Comparison of ENCODE assay signal across 8 cellular contexts in genomic region chr18:61894751-61895524, GRCh38. TPM values are rescaled to one million over a fixed set of nuclear protein-coding genes. Genes with fewer than 3 reads are reported as not detected.
A peak's percentile ranks its signal among the peaks of the same experiment; 100 is the strongest.
DNase-seq lines count a peak whose midpoint lies in the region; ATAC-seq, FAIRE-seq and TF ChIP-seq lines count a peak whose summit lies in the region.

No MANE protein-coding gene starts in this region.

- H3K4me2 ChIP-seq in fibroblast of lung (ENCODE audit: extremely low read depth, insufficient read depth, low read length) (peak overlapping the region; percentile 49), parathyroid adenoma (ENCODE audit: low read length) (peak overlapping the region; percentile 82)

- DNase-seq in D721Med (ENCODE audit: insufficient read length, low spot score) (peak; percentile 36), RWPE2 (ENCODE audit: low spot score) (no peak), fibroblast of lung (ENCODE audit: low read depth in 2 of 2) (no peak), H54 (ENCODE audit: insufficient read length, low spot score) (no peak), iPS-NIHi7 (ENCODE audit: extremely low spot score) (no peak), NCI-H446 treated with DMSO at 0.1 percent for 48 hours (lab: John Stamatoyannopoulos, UW) (no peak)

- H3K4me3 ChIP-seq in RWPE2 (ENCODE audit: severe bottlenecking) (peak overlapping the region; percentile 72), fibroblast of lung (replicated peaks in 1 of 4; ENCODE audit: control extremely low read depth in 1 of 4, insufficient read depth in 1 of 4, low read depth in 3 of 4, low read length in 4 of 4) (peak overlapping the region; percentile 52 to 94 (median 78)), parathyroid adenoma (ENCODE audit: low read depth, low read length) (peak overlapping the region; percentile 65)

- H3K36me3 ChIP-seq in RWPE2 (ENCODE audit: low read depth) (no peaks in the 10 kb centered on the region), fibroblast of lung (ENCODE audit: control insufficient read depth, insufficient read depth, low read length) (no peaks in the 10 kb centered on the region), parathyroid adenoma (ENCODE audit: control insufficient read depth, insufficient read depth, low read length) (no peaks in the 10 kb centered on the region)

- TF ChIP-seq POLR2A in H54 (IDR thresholded peaks at IDR 0.05; ENCODE audit: low read depth, low read length), result no peak

- no peak for ATAC-seq in RWPE2 (ENCODE audit: low read depth)
- no peak for ATAC-seq in GM19328 (IDR thresholded peaks at IDR 0.05; ENCODE audit: unreplicated experiment)

- peak overlapping the region; percentile 78 for H3K9ac ChIP-seq in fibroblast of lung (ENCODE audit: insufficient read depth, low read length)
- no peak overlapping the region for H3K9ac ChIP-seq in parathyroid adenoma

- TF ChIP-seq CTCF in D721Med (IDR thresholded peaks at IDR 0.05; ENCODE audit: insufficient read depth, missing control alignments) (no peak), RWPE2 (IDR thresholded peaks at IDR 0.05; ENCODE audit: poor library complexity, severe bottlenecking) (no peak), fibroblast of lung (conservative IDR thresholded peaks at IDR 0.05 in 1 of 2, IDR thresholded peaks at IDR 0.05 in 1 of 2; ENCODE audit: low read depth in 1 of 2, low read length in 2 of 2) (no peak), parathyroid adenoma (IDR thresholded peaks at IDR 0.05) (no peak)

- H3K4me1 ChIP-seq in RWPE2 (ENCODE audit: insufficient read depth, poor library complexity, severe bottlenecking) (peaks cover 35% of the 10 kb centered on the region), fibroblast of lung (ENCODE audit: control insufficient read depth, extremely low read depth, insufficient read depth, low read length) (peaks cover 9% of the 10 kb centered on the region), parathyroid adenoma (peaks cover 12% of the 10 kb centered on the region)

- H3K9me3 ChIP-seq in RWPE2 (ENCODE audit: severe bottlenecking), result no peaks in the 10 kb centered on the region
- no peaks in the 10 kb centered on the region for H3K9me3 ChIP-seq in fibroblast of lung (ENCODE audit: control insufficient read depth, insufficient read depth, low read depth, low read length)
- H3K9me3 ChIP-seq in parathyroid adenoma (ENCODE audit: control insufficient read depth, low read length), result no peaks in the 10 kb centered on the region

- H3K79me2 ChIP-seq in fibroblast of lung (ENCODE audit: control insufficient read depth, insufficient read depth, low read length) (peaks cover 27% of the 10 kb centered on the region), parathyroid adenoma (no peaks in the 10 kb centered on the region)

- H3K27ac ChIP-seq in RWPE2 (ENCODE audit: poor library complexity, severe bottlenecking) (peak overlapping the region; percentile 11), fibroblast of lung (ENCODE audit: insufficient read depth, low read length) (no peak overlapping the region), parathyroid adenoma (no peak overlapping the region)

- H2AFZ ChIP-seq in fibroblast of lung (ENCODE audit: low read length) (peak overlapping the region; percentile 93), parathyroid adenoma (peak overlapping the region; percentile 99)

- H4K20me1 ChIP-seq in fibroblast of lung (ENCODE audit: control insufficient read depth, extremely low read depth, insufficient read depth, low read length), result no peaks in the 10 kb centered on the region

- no peaks in the 10 kb centered on the region for H3K27me3 ChIP-seq in RWPE2 (ENCODE audit: insufficient read depth, poor library complexity, severe bottlenecking)
- H3K27me3 ChIP-seq in fibroblast of lung (ENCODE audit: control insufficient read depth, insufficient read depth, low read length), result no peaks in the 10 kb centered on the region
- no peaks in the 10 kb centered on the region for H3K27me3 ChIP-seq in parathyroid adenoma (ENCODE audit: control insufficient read depth, insufficient read depth, low read length)

- FAIRE-seq in D721Med (lab: Jason Lieb, UNC), result peak; percentile 70
- FAIRE-seq in H54 (lab: Jason Lieb, UNC), result no peak

RNA-seq across cellular contexts. Expression of gene RNF152, which starts 2.1 kb away (rescaled TPM):
- total RNA-seq in fibroblast of lung, result 15.2 and 24.4 TPM in 2 replicates
- polyA plus RNA-seq in fibroblast of lung, result 18.3 and 20.0 TPM in 2 replicates
- polyA plus RNA-seq in fibroblast of lung (2012), result 10.3 and 11.2 TPM in 2 replicates
- 74.0 and 127 TPM in 2 replicates for polyA minus RNA-seq in fibroblast of lung (ENCODE audit: low replicate concordance)
